Comparison of ENCODE assay signal across 7 cellular contexts in genomic region chr5:98927242-98927987, GRCh38. TPM values are rescaled to one million over a fixed set of nuclear protein-coding genes. Genes with fewer than 3 reads are reported as not detected.
DNase-seq lines count a peak whose midpoint lies in the region; ATAC-seq and TF ChIP-seq lines count a peak whose summit lies in the region.

No MANE protein-coding gene starts in this region.

- DNase-seq in GM13976 (ENCODE audit: low spot score) (peak; percentile 67), NCI-H774 (lab: John Stamatoyannopoulos, UW) (peak; percentile 3), fibroblast of lung (ENCODE audit: low read depth in 2 of 2) (peak; percentile 64 to 80)
- DNase-seq in activated T-cell treated with anti-CD3 and anti-CD28 coated beads, Interleukin-2, amount 50 U/mL, for 24 hours, result peak; percentile 46

- H3K4me3 Mint-ChIP-seq in activated T-cell treated with anti-CD3 and anti-CD28 coated beads, Interleukin-2, amount 50 U/mL, for 24 hours, result peak overlapping the region; percentile 92

- H3K9me3 ChIP-seq in fibroblast of lung (ENCODE audit: control insufficient read depth, insufficient read depth, low read depth, low read length) (no peaks in the 10 kb centered on the region), neutrophil (no peaks in the 10 kb centered on the region), thymus (ENCODE audit: control insufficient read depth) (no peaks in the 10 kb centered on the region)

- in situ Hi-C loops in GM13976 (cut with MboI; ENCODE audit: low sequenced_read_pairs, unreplicated experiment), result no loop called here

- peak overlapping the region; percentile 100 for H3K9ac ChIP-seq in fibroblast of lung (ENCODE audit: insufficient read depth, low read length)

- peaks cover 56% of the 10 kb centered on the region for H3K4me1 Mint-ChIP-seq in activated T-cell treated with anti-CD3 and anti-CD28 coated beads, Interleukin-2, amount 50 U/mL, for 24 hours (ENCODE audit: low read depth)

- 0% methylated on average over 14 of the region's 14 CpGs for WGBS in thymus

- H4K20me1 ChIP-seq in fibroblast of lung (ENCODE audit: control insufficient read depth, extremely low read depth, insufficient read depth, low read length), result no peaks in the 10 kb centered on the region

- peak overlapping the region; percentile 97 for H3K27ac Mint-ChIP-seq in activated T-cell treated with anti-CD3 and anti-CD28 coated beads, Interleukin-2, amount 50 U/mL, for 24 hours

- no peaks in the 10 kb centered on the region for H3K4me1 ChIP-seq in fibroblast of lung (ENCODE audit: control insufficient read depth, extremely low read depth, insufficient read depth, low read length)
- H3K4me1 ChIP-seq in neutrophil (ENCODE audit: control insufficient read depth in 1 of 2, insufficient read depth in 1 of 2, low read depth in 1 of 2, low read length in 1 of 2), result peaks cover 32 to 38% of the 10 kb centered on the region in 2 experiments
- H3K4me1 ChIP-seq in thymus (ENCODE audit: control insufficient read depth, insufficient read depth, low read length), result peaks cover 11% of the 10 kb centered on the region

- H2AFZ ChIP-seq in fibroblast of lung (ENCODE audit: low read length), result no peak overlapping the region

- ATAC-seq in HG02610 (IDR thresholded peaks at IDR 0.05; ENCODE audit: unreplicated experiment), result peak; percentile 22

- peaks cover 80% of the 10 kb centered on the region for H3K36me3 Mint-ChIP-seq in activated T-cell treated with anti-CD3 and anti-CD28 coated beads, Interleukin-2, amount 50 U/mL, for 24 hours (ENCODE audit: low read depth)

- no peak for TF ChIP-seq CTCF in GM13976 (IDR thresholded peaks at IDR 0.05; ENCODE audit: borderline replicate concordance, control extremely low read depth, extremely low read depth, insufficient read depth, missing control alignments)
- TF ChIP-seq CTCF in fibroblast of lung (conservative IDR thresholded peaks at IDR 0.05 in 1 of 2, IDR thresholded peaks at IDR 0.05 in 1 of 2; ENCODE audit: low read depth in 1 of 2, low read length in 2 of 2), result no peak
- TF ChIP-seq CTCF in neutrophil (IDR thresholded peaks at IDR 0.05), result no peak

- H3K36me3 ChIP-seq in fibroblast of lung (ENCODE audit: control insufficient read depth, insufficient read depth, low read length), result peaks cover 2% of the 10 kb centered on the region
- H3K36me3 ChIP-seq in neutrophil, result peaks cover 41% of the 10 kb centered on the region
- peaks cover 6% of the 10 kb centered on the region for H3K36me3 ChIP-seq in thymus (ENCODE audit: control insufficient read depth, insufficient read depth)

- H3K27ac ChIP-seq in fibroblast of lung (ENCODE audit: insufficient read depth, low read length), result peak overlapping the region; percentile 100
- peak overlapping the region; percentile 99 for H3K27ac ChIP-seq in neutrophil
- peak overlapping the region; percentile 100 for H3K27ac ChIP-seq in thymus (ENCODE audit: low read depth)

- no peaks in the 10 kb centered on the region for H3K27me3 Mint-ChIP-seq in activated T-cell treated with anti-CD3 and anti-CD28 coated beads, Interleukin-2, amount 50 U/mL, for 24 hours

- peaks cover 65% of the 10 kb centered on the region for H3K79me2 ChIP-seq in fibroblast of lung (ENCODE audit: control insufficient read depth, insufficient read depth, low read length)

- peak overlapping the region; percentile 66 to 97 (median 76) for H3K4me3 ChIP-seq in fibroblast of lung (replicated peaks in 1 of 4; ENCODE audit: control extremely low read depth in 1 of 4, insufficient read depth in 1 of 4, low read depth in 3 of 4, low read length in 4 of 4)
- H3K4me3 ChIP-seq in neutrophil (ENCODE audit: low read depth in 1 of 2, low read length in 1 of 2), result peak overlapping the region; percentile 66 to 81
- H3K4me3 ChIP-seq in thymus (ENCODE audit: low read length), result peak overlapping the region; percentile 100

- peak overlapping the region; percentile 92 for H3K4me2 ChIP-seq in fibroblast of lung (ENCODE audit: extremely low read depth, insufficient read depth, low read length)

- no peaks in the 10 kb centered on the region for H3K9me3 Mint-ChIP-seq in activated T-cell treated with anti-CD3 and anti-CD28 coated beads, Interleukin-2, amount 50 U/mL, for 24 hours

- H3K27me3 ChIP-seq in fibroblast of lung (ENCODE audit: control insufficient read depth, insufficient read depth, low read length) (no peaks in the 10 kb centered on the region), neutrophil (no peaks in the 10 kb centered on the region), thymus (ENCODE audit: control insufficient read depth, insufficient read depth) (no peaks in the 10 kb centered on the region)

RNA-seq across cellular contexts. Expression of gene CHD1, which starts 1.4 kb away (rescaled TPM):
- total RNA-seq in fibroblast of lung, result 48.0 and 48.4 TPM in 2 replicates
- polyA plus RNA-seq in fibroblast of lung (18.2 and 20.3 TPM in 2 replicates), thymus (55.7 TPM)
- polyA plus RNA-seq in fibroblast of lung (2012), result 12.0 and 13.3 TPM in 2 replicates
- 3.1 TPM in 2 replicates for polyA minus RNA-seq in fibroblast of lung (ENCODE audit: low replicate concordance)

Comparison
In these comparisons a context has a peak if more than half of its experiments do, and no peak if none do; other contexts are left out.
1. Peak in every context shown above with its lines: DNase-seq, ATAC-seq, H3K4me3 ChIP-seq and H3K27ac ChIP-seq.
2. DNase-seq: peak in every context shown above with its lines; median percentile 72 in fibroblast of lung; 67 in GM13976; 46 in activated T-cell treated with anti-CD3 and anti-CD28 coated beads, Interleukin-2, amount 50 U/mL, for 24 hours; 3 in NCI-H774.